6 cellular contexts compared by ENCODE assay signal in genomic region chr11:47233989-47234668, GRCh38. TPM values are rescaled to one million over a fixed set of nuclear protein-coding genes. Genes with fewer than 3 reads are reported as not detected.
DNase-seq lines count a peak whose midpoint lies in the region; ATAC-seq and TF ChIP-seq lines count a peak whose summit lies in the region.

No MANE protein-coding gene starts in this region.

- peaks cover 12% of the 10 kb centered on the region; the same call in 2 of the 3 replicates for H3K4me1 Mint-ChIP-seq in GM23338

- no peaks in the 10 kb centered on the region for H3K9me3 Mint-ChIP-seq in GM23338

- H3K4me2 ChIP-seq in GM23338: no peak overlapping the region

- H3K36me3 ChIP-seq in GM23338 (ENCODE audit: insufficient read depth): peaks cover 15% of the 10 kb centered on the region

- H3K36me3 Mint-ChIP-seq in GM23338 (ENCODE audit: low read depth): peaks cover 38% of the 10 kb centered on the region

- H3K27ac ChIP-seq in GM23338 (ENCODE audit: low read depth): peak overlapping the region; percentile 45; the same call in 1 of the 2 replicates

- TF ChIP-seq CTCF in GM23338 (conservative IDR thresholded peaks at IDR 0.05; ENCODE audit: low read depth in 2 of 2): peak; percentile 40 to 65

- no peaks in the 10 kb centered on the region for H3K9me2 ChIP-seq in GM23338 (ENCODE audit: insufficient read depth)

- H3K79me2 ChIP-seq in GM23338 (replicated peaks; ENCODE audit: insufficient read depth): no peaks in the 10 kb centered on the region

- no peaks in the 10 kb centered on the region for H3K27me3 ChIP-seq in GM23338 (ENCODE audit: insufficient read depth)

- no peaks in the 10 kb centered on the region for H3K4me1 ChIP-seq in GM23338 (ENCODE audit: insufficient read depth)

- peak overlapping the region; percentile 75 for H3K27ac Mint-ChIP-seq in GM23338

- DNase-seq in GM23338 (ENCODE audit: low spot score) (peak; percentile 68), T1000 (lab: John Stamatoyannopoulos, UW) (peak; percentile 53), iris pigment epithelial cell (ENCODE audit: low read depth) (peak; percentile 76), NCI-H187 (lab: John Stamatoyannopoulos, UW) (no peak), NCI-H1694 (lab: John Stamatoyannopoulos, UW) (no peak)

- peaks cover 9% of the 10 kb centered on the region; the same call in 1 of the 2 replicates for H3F3A ChIP-seq in GM23338 (replicated peaks; ENCODE audit: low read depth)

- ATAC-seq in GM23338 (peak; percentile 82), GM18909 (IDR thresholded peaks at IDR 0.05; ENCODE audit: poor library complexity, unreplicated experiment) (no peak)

- no peak overlapping the region for H2AFZ ChIP-seq in GM23338

- H3K4me3 ChIP-seq in GM23338: no peak overlapping the region

- H4K20me1 ChIP-seq in GM23338 (replicated peaks; ENCODE audit: insufficient read depth): no peaks in the 10 kb centered on the region; the same call in none of the 2 replicates

- H3K4me3 Mint-ChIP-seq in GM23338: no peak overlapping the region

- peaks cover 7% of the 10 kb centered on the region for H3K27me3 Mint-ChIP-seq in GM23338 (ENCODE audit: insufficient read depth, low read depth, poor library complexity)

TF ChIP-seq in GM23338, 12 proteins besides CTCF, POLR2A, EP300 and RAD21:
- TF ChIP-seq, protein P1, sequence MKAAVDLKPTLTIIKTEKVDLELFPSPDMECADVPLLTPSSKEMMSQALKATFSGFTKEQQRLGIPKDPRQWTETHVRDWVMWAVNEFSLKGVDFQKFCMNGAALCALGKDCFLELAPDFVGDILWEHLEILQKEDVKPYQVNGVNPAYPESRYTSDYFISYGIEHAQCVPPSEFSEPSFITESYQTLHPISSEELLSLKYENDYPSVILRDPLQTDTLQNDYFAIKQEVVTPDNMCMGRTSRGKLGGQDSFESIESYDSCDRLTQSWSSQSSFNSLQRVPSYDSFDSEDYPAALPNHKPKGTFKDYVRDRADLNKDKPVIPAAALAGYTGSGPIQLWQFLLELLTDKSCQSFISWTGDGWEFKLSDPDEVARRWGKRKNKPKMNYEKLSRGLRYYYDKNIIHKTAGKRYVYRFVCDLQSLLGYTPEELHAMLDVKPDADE (IDR thresholded peaks at IDR 0.05): no peak
- TF ChIP-seq EZH2phosphoT487 (IDR thresholded peaks at IDR 0.05; ENCODE audit: unreplicated experiment) (no peak), NANOG (IDR thresholded peaks at IDR 0.05; ENCODE audit: borderline replicate concordance) (no peak), REST (IDR thresholded peaks at IDR 0.05; ENCODE audit: unreplicated experiment) (no peak), CREB1 (CRISPR knock-in tag; IDR thresholded peaks at IDR 0.05; ENCODE audit: low read depth) (no peak), EZH2 (IDR thresholded peaks at IDR 0.05; ENCODE audit: low read depth, unreplicated experiment) (no peak)

RNA-seq across cellular contexts. Expression of gene ACP2, which starts 14.5 kb away (rescaled TPM):
- 32.1 and 33.5 TPM in 2 replicates for total RNA-seq in GM23338 (2014; rRNA removed; shearing (Covaris generic))
- polyA plus RNA-seq in GM23338 (2016; fragmentation: Nextera tagmentation; extraction: Ambion mirVana): 5.6 and 7.3 TPM in 2 replicates

RNA-seq across cellular contexts. Expression of gene DDB2, which starts 19.4 kb away (rescaled TPM):
- total RNA-seq in GM23338 (2014; rRNA removed; shearing (Covaris generic)): 62.5 and 63.1 TPM in 2 replicates
- 58.7 and 60.2 TPM in 2 replicates for polyA plus RNA-seq in GM23338 (2016; fragmentation: Nextera tagmentation; extraction: Ambion mirVana)

RNA-seq across cellular contexts. Expression of gene NR1H3, which starts 23.7 kb away (rescaled TPM):
- total RNA-seq in GM23338 (2014; rRNA removed; shearing (Covaris generic)): 23.7 and 23.8 TPM in 2 replicates
- polyA plus RNA-seq in GM23338 (2016; fragmentation: Nextera tagmentation; extraction: Ambion mirVana): 16.5 and 17.5 TPM in 2 replicates

RNA-seq across cellular contexts. Expression of gene MADD, which starts 35.8 kb away (rescaled TPM):
- total RNA-seq in GM23338 (2014; rRNA removed; shearing (Covaris generic)): 33.3 and 43.8 TPM in 2 replicates
- 12.5 and 13.4 TPM in 2 replicates for polyA plus RNA-seq in GM23338 (2016; fragmentation: Nextera tagmentation; extraction: Ambion mirVana)

RNA-seq across cellular contexts. Expression of gene PACSIN3, which starts 47.9 kb away (rescaled TPM):
- 66.5 and 72.1 TPM in 2 replicates for total RNA-seq in GM23338 (2014; rRNA removed; shearing (Covaris generic))
- 38.8 and 39.6 TPM in 2 replicates for polyA plus RNA-seq in GM23338 (2016; fragmentation: Nextera tagmentation; extraction: Ambion mirVana)

Comparison
In these comparisons a context has a peak if more than half of its experiments do, and no peak if none do; other contexts are left out.
1. DNase-seq: peak in GM23338 (single experiment), T1000 (single experiment) and iris pigment epithelial cell (single experiment); none in NCI-H187 (0 of 2) and NCI-H1694 (single experiment).